In the genomic region with DNA sequence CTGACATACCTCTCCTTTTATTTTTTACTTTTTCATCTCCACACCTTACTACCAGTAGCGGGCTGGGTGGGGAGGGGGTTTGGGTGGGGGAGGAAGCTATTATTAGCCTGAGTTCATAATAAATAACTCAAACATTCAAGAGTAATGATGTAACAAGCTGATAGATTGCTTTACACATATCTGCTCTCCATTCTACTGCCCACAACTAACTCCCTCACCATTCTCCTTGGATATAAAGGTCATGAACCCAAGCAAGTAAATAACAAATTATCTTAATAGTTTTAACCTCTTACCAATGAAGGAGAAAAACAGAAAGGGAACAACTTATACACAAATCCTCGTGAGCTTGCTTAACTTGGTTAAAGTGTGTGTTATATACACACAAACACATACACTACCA, we compare ENCODE assay signal across 16 cellular contexts. TPM values are rescaled to one million over a fixed set of nuclear protein-coding genes. Genes with fewer than 3 reads are reported as not detected.
DNase-seq lines count a peak whose midpoint lies in the region; ATAC-seq and TF ChIP-seq lines count a peak whose summit lies in the region.
"Had no signal": no experiment of that assay in that cellular context is flagged by ENCODE, and none has a peak within 500 bp of the region (broad histone marks: within the 10 kb centered on the region; RNA-seq: fewer than 3 reads in every experiment).

No MANE protein-coding gene starts in this region.

- H3K36me3 Mint-ChIP-seq in progenitor cell of endocrine pancreas (ENCODE audit: insufficient read depth), result no peaks in the 10 kb centered on the region

- H3K27me3 ChIP-seq in right atrium auricular region, result no peaks in the 10 kb centered on the region
- H3K27me3 ChIP-seq: BE2C, MG63 had no signal

- H3K4me3 ChIP-seq in right atrium auricular region (no peak overlapping the region), fibroblast of villous mesenchyme (ENCODE audit: low read depth, low read length) (no peak overlapping the region)
- H3K4me3 ChIP-seq: MG63 had no signal

- no peaks in the 10 kb centered on the region for H3K9me3 Mint-ChIP-seq in progenitor cell of endocrine pancreas (ENCODE audit: low read depth)

- no peaks in the 10 kb centered on the region for H3K4me1 ChIP-seq in right atrium auricular region
- H3K4me1 ChIP-seq: BE2C had no signal

- H3K27me3 Mint-ChIP-seq in progenitor cell of endocrine pancreas, result no peaks in the 10 kb centered on the region

- peak overlapping the region; percentile 76 for H3K27ac Mint-ChIP-seq in progenitor cell of endocrine pancreas

- ATAC-seq in Right ventricle myocardium superior (ENCODE audit: poor library complexity) (no peak), GM19467 (IDR thresholded peaks at IDR 0.05; ENCODE audit: unreplicated experiment) (no peak), HG03565 (IDR thresholded peaks at IDR 0.05; ENCODE audit: unreplicated experiment) (no peak)

- intact Hi-C loops in Right ventricle myocardium superior (cut with DNase I), result no loop called here

- H3K36me3 ChIP-seq in right atrium auricular region, result peaks cover 4% of the 10 kb centered on the region
- H3K36me3 ChIP-seq: BE2C had no signal

- H3K27ac ChIP-seq in right atrium auricular region, result peak overlapping the region; percentile 3 to 17

- no peaks in the 10 kb centered on the region for H3K9me3 ChIP-seq in right atrium auricular region
- H3K9me3 ChIP-seq: BE2C, MG63 had no signal

- DNase-seq in right atrium auricular region (ENCODE audit: low spot score) (no peak), Right ventricle myocardium superior (no peak), fibroblast of villous mesenchyme (ENCODE audit: low read depth) (peak; percentile 8), progenitor cell of endocrine pancreas (ENCODE audit: low spot score, unreplicated experiment) (no peak), DMS153 (lab: John Stamatoyannopoulos, UW) (no peak)
- DNase-seq: BE2C, DMS79, MG63, NCI-H1417, NCI-H1694 treated with DMSO at 0.1 percent for 48 hours, NCI-H2081 treated with DMSO at 0.1 percent for 48 hours, NCI-H2171 treated with DMSO at 0.1 percent for 48 hours, NCI-H446, NCI-H526 had no signal

- H3K4me1 Mint-ChIP-seq in progenitor cell of endocrine pancreas (ENCODE audit: low read depth), result peaks cover 40% of the 10 kb centered on the region

- no peak overlapping the region for H3K4me3 Mint-ChIP-seq in progenitor cell of endocrine pancreas (ENCODE audit: low read depth)

- no peak for TF ChIP-seq CTCF in right atrium auricular region (IDR thresholded peaks at IDR 0.05)
- TF ChIP-seq CTCF in fibroblast of villous mesenchyme (IDR thresholded peaks at IDR 0.05; ENCODE audit: insufficient read depth, low read depth, low read length), result no peak
- no peak for TF ChIP-seq CTCF in progenitor cell of endocrine pancreas (IDR thresholded peaks at IDR 0.05; ENCODE audit: unreplicated experiment)

RNA-seq across cellular contexts. Expression of gene FBXL17, which starts 15.4 kb away (rescaled TPM):
- 10 to 100 TPM; 16.1 to 31.7 TPM for total RNA-seq in right atrium auricular region
- total RNA-seq in Right ventricle myocardium superior, result 44.0 TPM
- 16.8 and 20.3 TPM in 2 replicates for total RNA-seq in fibroblast of villous mesenchyme
- total RNA-seq in progenitor cell of endocrine pancreas, result 15.9 and 21.7 TPM in 2 replicates
